1 cellular context compared by ENCODE assay signal in the genomic region with DNA sequence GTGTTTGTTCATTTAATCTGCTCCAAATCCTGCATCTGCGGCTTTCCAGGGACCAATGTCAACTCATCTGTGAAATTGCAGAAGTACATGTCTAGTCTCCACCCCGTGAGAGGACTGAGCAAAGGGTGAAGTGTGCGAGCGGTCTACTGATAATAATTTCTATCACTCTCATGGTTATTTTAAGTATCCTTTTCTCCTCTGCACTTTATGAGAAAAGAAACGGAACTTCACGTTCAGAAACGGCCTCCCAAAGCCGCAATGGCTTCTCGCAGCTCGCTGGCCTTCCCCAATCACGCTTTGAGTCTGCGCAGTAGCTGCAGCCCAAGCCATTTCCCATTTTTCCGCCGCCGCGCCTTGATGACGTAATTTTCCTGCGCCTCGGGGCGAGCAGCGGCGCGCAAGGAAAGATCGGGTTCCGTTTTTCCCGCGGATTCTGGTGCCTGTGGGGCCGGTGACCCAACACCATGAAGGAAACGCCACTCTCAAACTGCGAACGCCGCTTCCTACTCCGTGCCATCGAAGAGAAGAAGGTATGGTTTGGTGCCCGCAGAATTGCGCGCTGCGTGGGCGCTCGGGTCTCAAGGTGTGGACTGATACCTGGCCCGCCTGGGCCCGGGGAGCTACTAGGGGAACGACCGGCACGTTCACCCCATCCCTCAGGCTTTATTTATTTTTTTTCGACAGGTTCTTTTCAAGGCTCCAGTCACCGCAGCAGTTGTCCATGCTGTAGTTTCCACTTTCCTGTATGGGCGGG.
A peak's percentile ranks its signal among the peaks of the same experiment; 100 is the strongest.
TF ChIP-seq lines count a peak whose summit lies in the region.

A gene with protein sequence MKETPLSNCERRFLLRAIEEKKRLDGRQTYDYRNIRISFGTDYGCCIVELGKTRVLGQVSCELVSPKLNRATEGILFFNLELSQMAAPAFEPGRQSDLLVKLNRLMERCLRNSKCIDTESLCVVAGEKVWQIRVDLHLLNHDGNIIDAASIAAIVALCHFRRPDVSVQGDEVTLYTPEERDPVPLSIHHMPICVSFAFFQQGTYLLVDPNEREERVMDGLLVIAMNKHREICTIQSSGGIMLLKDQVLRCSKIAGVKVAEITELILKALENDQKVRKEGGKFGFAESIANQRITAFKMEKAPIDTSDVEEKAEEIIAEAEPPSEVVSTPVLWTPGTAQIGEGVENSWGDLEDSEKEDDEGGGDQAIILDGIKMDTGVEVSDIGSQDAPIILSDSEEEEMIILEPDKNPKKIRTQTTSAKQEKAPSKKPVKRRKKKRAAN (plus strand): TSS at position 363 of the 754 bp plus-strand sequence. CDS start 102 bp downstream, at position 465.

TF ChIP-seq in K562, 482 proteins besides CTCF, POLR2A, EP300 and RAD21 (continued from another document):
- peak; percentile 91 to 93 for TF ChIP-seq NRF1 (conservative IDR thresholded peaks at IDR 0.05 in 1 of 2, IDR thresholded peaks at IDR 0.05 in 1 of 2)
- TF ChIP-seq SIN3B (IDR thresholded peaks at IDR 0.05; ENCODE audit: low read depth): peak; percentile 92
- peak; percentile 86 for TF ChIP-seq JUND (IDR thresholded peaks at IDR 0.05; ENCODE audit: borderline replicate concordance, low read depth, low read length)
- peak; percentile 77 for TF ChIP-seq JUND (tag; IDR thresholded peaks at IDR 0.05; ENCODE audit: borderline replicate concordance, low read depth, low read length)
- TF ChIP-seq POLR2H (tag; IDR thresholded peaks at IDR 0.05; ENCODE audit: low read depth): peak; percentile 87
- no peak for TF ChIP-seq ZNF551 (CRISPR knock-in tag; IDR thresholded peaks at IDR 0.05)
- TF ChIP-seq MTA1 (IDR thresholded peaks at IDR 0.05; ENCODE audit: borderline replicate concordance): peak; percentile 99
- TF ChIP-seq, protein P1, sequence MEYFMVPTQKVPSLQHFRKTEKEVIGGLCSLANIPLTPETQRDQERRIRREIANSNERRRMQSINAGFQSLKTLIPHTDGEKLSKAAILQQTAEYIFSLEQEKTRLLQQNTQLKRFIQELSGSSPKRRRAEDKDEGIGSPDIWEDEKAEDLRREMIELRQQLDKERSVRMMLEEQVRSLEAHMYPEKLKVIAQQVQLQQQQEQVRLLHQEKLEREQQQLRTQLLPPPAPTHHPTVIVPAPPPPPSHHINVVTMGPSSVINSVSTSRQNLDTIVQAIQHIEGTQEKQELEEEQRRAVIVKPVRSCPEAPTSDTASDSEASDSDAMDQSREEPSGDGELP (CRISPR knock-in tag; IDR thresholded peaks at IDR 0.05; ENCODE audit: borderline replicate concordance): peak; percentile 78; the same call in 1 of the 2 replicates
- TF ChIP-seq ESRRA (IDR thresholded peaks at IDR 0.05; ENCODE audit: borderline replicate concordance, low read depth): peak; percentile 88; the same call in 1 of the 2 replicates
- TF ChIP-seq ZNF354B (CRISPR knock-in tag; IDR thresholded peaks at IDR 0.05): no peak
- peak; percentile 59 for TF ChIP-seq SOX6 (IDR thresholded peaks at IDR 0.05)
- TF ChIP-seq SRSF1 (IDR thresholded peaks at IDR 0.05; ENCODE audit: low read depth, low read length): 0 out of 2 replicates have a peak, but pooled peaks have one; percentile 60
- no peak for TF ChIP-seq CBX2 (IDR thresholded peaks at IDR 0.05; ENCODE audit: insufficient read depth, low read length, poor library complexity, severe bottlenecking)
- TF ChIP-seq BHLHE40 (IDR thresholded peaks at IDR 0.05; ENCODE audit: low read length): peak; percentile 52
- TF ChIP-seq, protein P2, sequence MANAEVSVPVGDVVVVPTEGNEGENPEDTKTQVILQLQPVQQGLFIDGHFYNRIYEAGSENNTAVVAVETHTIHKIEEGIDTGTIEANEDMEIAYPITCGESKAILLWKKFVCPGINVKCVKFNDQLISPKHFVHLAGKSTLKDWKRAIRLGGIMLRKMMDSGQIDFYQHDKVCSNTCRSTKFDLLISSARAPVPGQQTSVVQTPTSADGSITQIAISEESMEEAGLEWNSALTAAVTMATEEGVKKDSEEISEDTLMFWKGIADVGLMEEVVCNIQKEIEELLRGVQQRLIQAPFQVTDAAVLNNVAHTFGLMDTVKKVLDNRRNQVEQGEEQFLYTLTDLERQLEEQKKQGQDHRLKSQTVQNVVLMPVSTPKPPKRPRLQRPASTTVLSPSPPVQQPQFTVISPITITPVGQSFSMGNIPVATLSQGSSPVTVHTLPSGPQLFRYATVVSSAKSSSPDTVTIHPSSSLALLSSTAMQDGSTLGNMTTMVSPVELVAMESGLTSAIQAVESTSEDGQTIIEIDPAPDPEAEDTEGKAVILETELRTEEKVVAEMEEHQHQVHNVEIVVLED (CRISPR knock-in tag; IDR thresholded peaks at IDR 0.05): peak; percentile 64
- TF ChIP-seq TBL1XR1 (IDR thresholded peaks at IDR 0.05; ENCODE audit: low read length in 2 of 2): peak in 1 of 2 experiments; percentile 80; a peak in 2 of 4 replicates
- TF ChIP-seq HLTF (IDR thresholded peaks at IDR 0.05): 0 out of 2 replicates have a peak, but pooled peaks have one; percentile 8
- no peak for TF ChIP-seq ZNF324 (CRISPR knock-in tag; IDR thresholded peaks at IDR 0.05)
- no peak for TF ChIP-seq HIVEP1 (CRISPR knock-in tag; IDR thresholded peaks at IDR 0.05)
- no peak for TF ChIP-seq ARHGAP35 (IDR thresholded peaks at IDR 0.05; ENCODE audit: partially characterized antibody)
- TF ChIP-seq, protein P3, sequence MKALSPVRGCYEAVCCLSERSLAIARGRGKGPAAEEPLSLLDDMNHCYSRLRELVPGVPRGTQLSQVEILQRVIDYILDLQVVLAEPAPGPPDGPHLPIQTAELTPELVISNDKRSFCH (CRISPR knock-in tag; IDR thresholded peaks at IDR 0.05): no peak
- TF ChIP-seq, protein P3 (tag; IDR thresholded peaks at IDR 0.05): 0 out of 2 replicates have a peak, but pooled peaks have one; percentile 51
- TF ChIP-seq CREM (IDR thresholded peaks at IDR 0.05; ENCODE audit: low read depth): peak; percentile 100
- TF ChIP-seq GATAD2A (IDR thresholded peaks at IDR 0.05): 0 out of 2 replicates have a peak, but pooled peaks have one; percentile 35
- TF ChIP-seq GTF2F1 (IDR thresholded peaks at IDR 0.05; ENCODE audit: low read depth, low read length): peak; percentile 70; the same call in 1 of the 2 replicates
- no peak for TF ChIP-seq SRSF7 (optimal IDR thresholded peaks at IDR 0.05; ENCODE audit: low read depth, low read length)
- TF ChIP-seq GTF2E2 (tag; IDR thresholded peaks at IDR 0.05): peak; percentile 63; the same call in 1 of the 2 replicates
- TF ChIP-seq POLR2AphosphoS5 (IDR thresholded peaks at IDR 0.05; ENCODE audit: control insufficient read depth, insufficient read depth, low read depth, low read length): peak; percentile 94
- TF ChIP-seq KDM5B (IDR thresholded peaks at IDR 0.05; ENCODE audit: insufficient replicate concordance, low read depth, low read length): peak; percentile 82
- peak; percentile 59 for TF ChIP-seq SMARCA4 (IDR thresholded peaks at IDR 0.05)
- no peak for TF ChIP-seq KAT8 (IDR thresholded peaks at IDR 0.05; ENCODE audit: low read depth)
- 0 out of 2 replicates have a peak, but pooled peaks have one; percentile 26 for TF ChIP-seq NFIC (IDR thresholded peaks at IDR 0.05)
- TF ChIP-seq FIP1L1 (IDR thresholded peaks at IDR 0.05; ENCODE audit: low read depth, low read length, poor library complexity, severe bottlenecking): peak; percentile 34
- no peak for TF ChIP-seq BDP1 (IDR thresholded peaks at IDR 0.05; ENCODE audit: insufficient read depth, insufficient read length)
- TF ChIP-seq PRPF4 (IDR thresholded peaks at IDR 0.05; ENCODE audit: insufficient read depth, low read depth, low read length, poor library complexity, severe bottlenecking): no peak
- TF ChIP-seq ETV6 (IDR thresholded peaks at IDR 0.05; ENCODE audit: borderline replicate concordance in 1 of 2, low read depth in 2 of 2, low read length in 1 of 2): no peak
- TF ChIP-seq ETV6 (CRISPR knock-in tag; IDR thresholded peaks at IDR 0.05; ENCODE audit: borderline replicate concordance): no peak; the same call in 1 of the 2 replicates
- peak; percentile 81; the same call in 1 of the 2 replicates for TF ChIP-seq PML (IDR thresholded peaks at IDR 0.05; ENCODE audit: low read length)
- TF ChIP-seq EGR1 (conservative IDR thresholded peaks at IDR 0.05): peak; percentile 77
- TF ChIP-seq, protein P4, sequence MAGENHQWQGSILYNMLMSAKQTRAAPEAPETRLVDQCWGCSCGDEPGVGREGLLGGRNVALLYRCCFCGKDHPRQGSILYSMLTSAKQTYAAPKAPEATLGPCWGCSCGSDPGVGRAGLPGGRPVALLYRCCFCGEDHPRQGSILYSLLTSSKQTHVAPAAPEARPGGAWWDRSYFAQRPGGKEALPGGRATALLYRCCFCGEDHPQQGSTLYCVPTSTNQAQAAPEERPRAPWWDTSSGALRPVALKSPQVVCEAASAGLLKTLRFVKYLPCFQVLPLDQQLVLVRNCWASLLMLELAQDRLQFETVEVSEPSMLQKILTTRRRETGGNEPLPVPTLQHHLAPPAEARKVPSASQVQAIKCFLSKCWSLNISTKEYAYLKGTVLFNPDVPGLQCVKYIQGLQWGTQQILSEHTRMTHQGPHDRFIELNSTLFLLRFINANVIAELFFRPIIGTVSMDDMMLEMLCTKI (IDR thresholded peaks at IDR 0.05; ENCODE audit: partially characterized antibody): no peak
- TF ChIP-seq, protein P5, sequence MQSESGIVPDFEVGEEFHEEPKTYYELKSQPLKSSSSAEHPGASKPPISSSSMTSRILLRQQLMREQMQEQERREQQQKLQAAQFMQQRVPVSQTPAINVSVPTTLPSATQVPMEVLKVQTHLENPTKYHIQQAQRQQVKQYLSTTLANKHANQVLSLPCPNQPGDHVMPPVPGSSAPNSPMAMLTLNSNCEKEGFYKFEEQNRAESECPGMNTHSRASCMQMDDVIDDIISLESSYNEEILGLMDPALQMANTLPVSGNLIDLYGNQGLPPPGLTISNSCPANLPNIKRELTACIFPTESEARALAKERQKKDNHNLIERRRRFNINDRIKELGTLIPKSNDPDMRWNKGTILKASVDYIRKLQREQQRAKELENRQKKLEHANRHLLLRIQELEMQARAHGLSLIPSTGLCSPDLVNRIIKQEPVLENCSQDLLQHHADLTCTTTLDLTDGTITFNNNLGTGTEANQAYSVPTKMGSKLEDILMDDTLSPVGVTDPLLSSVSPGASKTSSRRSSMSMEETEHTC (IDR thresholded peaks at IDR 0.05): no peak
- peak in 1 of 2 experiments; percentile 46; a peak in 1 of 4 replicates for TF ChIP-seq SRF (CRISPR knock-in tag; IDR thresholded peaks at IDR 0.05)
- no peak for TF ChIP-seq MED1 (CRISPR knock-in tag; IDR thresholded peaks at IDR 0.05; ENCODE audit: borderline replicate concordance)
- peak; percentile 96 for TF ChIP-seq SUPT5H (IDR thresholded peaks at IDR 0.05)
TF ChIP-seq in K562: peak in this region for 145.
